Comparison of ENCODE assay signal across 8 cellular contexts in genomic region chrX:153404333-153404732, GRCh38. TPM values are rescaled to one million over a fixed set of nuclear protein-coding genes. Genes with fewer than 3 reads are reported as not detected.
"Had no signal": no experiment of that assay in that cellular context is flagged by ENCODE, and none has a peak within 500 bp of the region (broad histone marks: within the 10 kb centered on the region; RNA-seq: fewer than 3 reads in every experiment).

No MANE protein-coding gene starts in this region.

RNA-seq across cellular contexts. Expression of gene PNMA6E, which starts 3.2 kb away (rescaled TPM):
- total RNA-seq: LHCN-M2, MCF 10A, NCI-H460, PC-3, Peyer's patch, Right ventricle myocardium superior, SJSA1 had no signal
- polyA plus RNA-seq: SK-N-SH had no signal

RNA-seq across cellular contexts. Expression of gene ZFP92, which starts 6.9 kb away (rescaled TPM):
- total RNA-seq: LHCN-M2, MCF 10A, PC-3, SJSA1 had no signal
